In genomic region chr17:75262112-75262606, GRCh38 we compare ENCODE assay signal across 8 cellular contexts. TPM values are rescaled to one million over a fixed set of nuclear protein-coding genes. Genes with fewer than 3 reads are reported as not detected.
DNase-seq lines count a peak whose midpoint lies in the region; ATAC-seq and TF ChIP-seq lines count a peak whose summit lies in the region.

No MANE protein-coding gene starts in this region.

- H3K4me2 ChIP-seq in HCT116 (ENCODE audit: low read length): peak overlapping the region; percentile 97

- H3K27me3 ChIP-seq in BJ (ENCODE audit: control insufficient read depth, insufficient read depth, low read length) (no peaks in the 10 kb centered on the region), HCT116 (ENCODE audit: insufficient read depth, low read length) (no peaks in the 10 kb centered on the region)

- TF ChIP-seq CTCF in BJ (IDR thresholded peaks at IDR 0.05; ENCODE audit: insufficient read depth, low read depth, low read length) (no peak), HCT116 (IDR thresholded peaks at IDR 0.05 in 2 of 3, conservative IDR thresholded peaks at IDR 0.05 in 1 of 3; ENCODE audit: borderline replicate concordance in 1 of 3, insufficient read depth in 1 of 3, low read depth in 2 of 3, low read length in 2 of 3) (no peak)

- no peak for TF ChIP-seq POLR2A in HCT116 (IDR thresholded peaks at IDR 0.05; ENCODE audit: borderline replicate concordance, extremely low read depth, insufficient read depth, insufficient read length)

- H3K4me3 Mint-ChIP-seq in activated T-helper 2 cell treated with anti-CD3 and anti-CD28 coated beads, Interferon-gamma antibody, Interleukin-2, Interleukin-4, amounts not matched to agents 10 μg/mL and 5 μg/mL and 100 μg/mL, durations not matched to agents 14 hours and 24 hours and 36 hours (ENCODE audit: low read depth): peak overlapping the region; percentile 99
- H3K4me3 Mint-ChIP-seq in stimulated activated naive B cell treated with anti-CD40 and anti-IgM and Interleukin-4, amounts not matched to agents 10 μg/mL and 1 μg/mL and 100 μg/mL, for 72 hours: peak overlapping the region; percentile 89 to 99

- peaks cover 63% of the 10 kb centered on the region for H3K36me3 Mint-ChIP-seq in activated T-helper 2 cell treated with anti-CD3 and anti-CD28 coated beads, Interferon-gamma antibody, Interleukin-2, Interleukin-4, amounts not matched to agents 10 μg/mL and 5 μg/mL and 100 μg/mL, durations not matched to agents 14 hours and 24 hours and 36 hours (ENCODE audit: low read depth)
- peaks cover 30 to 42% of the 10 kb centered on the region in 2 donors for H3K36me3 Mint-ChIP-seq in stimulated activated naive B cell treated with anti-CD40 and anti-IgM and Interleukin-4, amounts not matched to agents 10 μg/mL and 1 μg/mL and 100 μg/mL, for 72 hours

- H3K27me3 Mint-ChIP-seq in activated T-helper 2 cell treated with anti-CD3 and anti-CD28 coated beads, Interferon-gamma antibody, Interleukin-2, Interleukin-4, amounts not matched to agents 10 μg/mL and 5 μg/mL and 100 μg/mL, durations not matched to agents 14 hours and 24 hours and 36 hours (ENCODE audit: low read depth): no peaks in the 10 kb centered on the region
- no peaks in the 10 kb centered on the region for H3K27me3 Mint-ChIP-seq in stimulated activated naive B cell treated with anti-CD40 and anti-IgM and Interleukin-4, amounts not matched to agents 10 μg/mL and 1 μg/mL and 100 μg/mL, for 72 hours

- POLR2A ChIA-PET in BJ (lab: Charles Lee): interaction anchor here (0.6 kb wide), 1 partner anchor 9 kb away, joined by 3 read pairs; the partner anchor contains the start of gene MIF4GD
- POLR2A ChIA-PET in HCT116 (lab: Charles Lee): interaction anchor here (0.6 to 3.1 kb wide), 8 partner anchors 8 to 148 kb away, joined by 3 to 29 read pairs (median 4); partner anchors contain the start of genes GRB2, MIF4GD, NUP85 and SLC25A19

- intact Hi-C loops in HCT116 (cut with micrococcal nuclease): loop anchor here (10.0 kb wide), 1 partner anchor 147 kb away; no protein-coding TSS in a partner anchor
- intact Hi-C loops in activated T-helper 2 cell treated with anti-CD3 and anti-CD28 coated beads, Interferon-gamma antibody, Interleukin-2, Interleukin-4, amounts not matched to agents 10 μg/mL and 5 μg/mL and 100 μg/mL, durations not matched to agents 14 hours and 24 hours and 36 hours (cut with micrococcal nuclease): loop anchor here (1.0 to 10.0 kb wide), 3 partner anchors 8 to 323 kb away; partner anchors contain the start of genes MYO15B and SUMO2

- ATAC-seq in HCT116: peak; percentile 28; the same call in 1 of the 2 replicates
- peak; percentile 26 to 28 for ATAC-seq in stimulated activated naive B cell treated with anti-CD40 and anti-IgM and Interleukin-4, amounts not matched to agents 10 μg/mL and 1 μg/mL and 100 μg/mL, for 72 hours (replicated peaks)
- no peak for ATAC-seq in HG03025 (IDR thresholded peaks at IDR 0.05; ENCODE audit: low FRiP score, unreplicated experiment)

- H3K27ac Mint-ChIP-seq in activated T-helper 2 cell treated with anti-CD3 and anti-CD28 coated beads, Interferon-gamma antibody, Interleukin-2, Interleukin-4, amounts not matched to agents 10 μg/mL and 5 μg/mL and 100 μg/mL, durations not matched to agents 14 hours and 24 hours and 36 hours: peak overlapping the region; percentile 100
- H3K27ac Mint-ChIP-seq in stimulated activated naive B cell treated with anti-CD40 and anti-IgM and Interleukin-4, amounts not matched to agents 10 μg/mL and 1 μg/mL and 100 μg/mL, for 72 hours: peak overlapping the region; percentile 100

- peaks cover 42% of the 10 kb centered on the region for H3K4me1 Mint-ChIP-seq in activated T-helper 2 cell treated with anti-CD3 and anti-CD28 coated beads, Interferon-gamma antibody, Interleukin-2, Interleukin-4, amounts not matched to agents 10 μg/mL and 5 μg/mL and 100 μg/mL, durations not matched to agents 14 hours and 24 hours and 36 hours (ENCODE audit: low read depth)
- H3K4me1 Mint-ChIP-seq in stimulated activated naive B cell treated with anti-CD40 and anti-IgM and Interleukin-4, amounts not matched to agents 10 μg/mL and 1 μg/mL and 100 μg/mL, for 72 hours: peaks cover 26 to 68% of the 10 kb centered on the region in 2 donors

- H3K9ac ChIP-seq in HCT116 (ENCODE audit: low read length): peak overlapping the region; percentile 92

- H3K4me1 ChIP-seq in HCT116 (ENCODE audit: control insufficient read depth in 1 of 2, insufficient read depth in 2 of 2, low read length in 2 of 2): peaks cover 17 to 26% of the 10 kb centered on the region in 2 experiments

- BruUV-seq in HCT116 (replicated peaks; lab: Mats Ljungman, UMichigan): TSS peak; percentile 61

- H3K9me3 ChIP-seq in HCT116 (ENCODE audit: control insufficient read depth in 1 of 2, insufficient read depth in 1 of 2, low read depth in 1 of 2, low read length in 2 of 2): no peaks in the 10 kb centered on the region
- no peaks in the 10 kb centered on the region for H3K9me3 ChIP-seq in iPS-18c (ENCODE audit: control insufficient read depth, insufficient read depth, low read length)

- H3K79me2 ChIP-seq in HCT116 (ENCODE audit: insufficient read depth, low read length): peaks cover 66% of the 10 kb centered on the region

- no peak overlapping the region for H2AFZ ChIP-seq in HCT116 (ENCODE audit: low read depth, low read length, poor library complexity, severe bottlenecking)

- no peak for DNase-seq in BJ (ENCODE audit: low read depth)
- DNase-seq in HCT116 (ENCODE audit: low read depth, low spot score): no peak
- DNase-seq in activated T-helper 2 cell treated with anti-CD3 and anti-CD28 coated beads, Interferon-gamma antibody, Interleukin-2, Interleukin-4, amounts not matched to agents 10 μg/mL and 5 μg/mL and 100 μg/mL, durations not matched to agents 14 hours and 24 hours and 36 hours (ENCODE audit: low spot score): no peak
- no peak for DNase-seq in stimulated activated naive B cell treated with anti-CD40 and anti-IgM and Interleukin-4, amounts not matched to agents 10 μg/mL and 1 μg/mL and 100 μg/mL, for 72 hours
- DNase-seq in HPDE6-E6E7 (ENCODE audit: extremely low spot score): no peak
- no peak for DNase-seq in activated CD8-positive, alpha-beta memory T cell treated with anti-CD3 and anti-CD28 coated beads, Interleukin-2, amount 50 U/mL, for 48 hours

- H3K27ac ChIP-seq in HCT116 (ENCODE audit: low read depth, low read length): peak overlapping the region; percentile 80

- no peaks in the 10 kb centered on the region for H3K9me2 ChIP-seq in HCT116 (ENCODE audit: insufficient read depth)

- RAD21 ChIA-PET in HCT116 (lab: Charles Lee; ENCODE audit: low non-redundant PET in 1 of 2, low total read pairs in 2 of 2, uncharacterized antibody in 2 of 2, unreplicated experiment in 2 of 2): interaction anchor here in 1 of 2 experiments (0.8 to 1.2 kb wide), 2 partner anchors 9 to 150 kb away, joined by 3 to 5 read pairs; partner anchors contain the start of gene MIF4GD

- H3K36me3 ChIP-seq in BJ (ENCODE audit: control insufficient read depth, insufficient read depth, low read length): peaks cover 9% of the 10 kb centered on the region
- H3K36me3 ChIP-seq in HCT116 (ENCODE audit: control insufficient read depth in 1 of 2, insufficient read depth in 2 of 2, low read length in 2 of 2): peaks cover 18 to 39% of the 10 kb centered on the region in 2 experiments; a peak in 3 of 4 replicates

- H3K4me3 ChIP-seq in BJ (ENCODE audit: low read depth, low read length) (peak overlapping the region; percentile 84), HCT116 (replicated peaks in 1 of 2; ENCODE audit: low read depth in 1 of 2, low read length in 2 of 2) (peak overlapping the region; percentile 83 to 97), iPS-18c (ENCODE audit: insufficient read depth, low read depth, low read length) (peak overlapping the region; percentile 98)

- no peaks in the 10 kb centered on the region for H4K20me1 ChIP-seq in HCT116 (ENCODE audit: insufficient read depth)

- no peak for TF ChIP-seq RAD21 in HCT116 (IDR thresholded peaks at IDR 0.05; ENCODE audit: low read depth)

- H3K9me3 Mint-ChIP-seq in activated T-helper 2 cell treated with anti-CD3 and anti-CD28 coated beads, Interferon-gamma antibody, Interleukin-2, Interleukin-4, amounts not matched to agents 10 μg/mL and 5 μg/mL and 100 μg/mL, durations not matched to agents 14 hours and 24 hours and 36 hours: no peaks in the 10 kb centered on the region
- H3K9me3 Mint-ChIP-seq in stimulated activated naive B cell treated with anti-CD40 and anti-IgM and Interleukin-4, amounts not matched to agents 10 μg/mL and 1 μg/mL and 100 μg/mL, for 72 hours: no peaks in the 10 kb centered on the region

- CTCF ChIA-PET in BJ (lab: Yijun Ruan, JAX): interaction anchor here (0.6 to 2.9 kb wide), 8 partner anchors 9 to 455 kb away, joined by 3 to 36 read pairs (median 4); partner anchors contain the start of genes MIF4GD and SLC25A19
- CTCF ChIA-PET in HCT116 (lab: Charles Lee): interaction anchor here (1.0 to 5.8 kb wide), 8 partner anchors 8 to 254 kb away, joined by 3 to 42 read pairs (median 4); partner anchors contain the start of genes GRB2, MIF4GD, SLC25A19 and TSEN54

RNA-seq across cellular contexts. Expression of gene MRPS7, which starts 0.5 kb away (rescaled TPM):
- 66.3 and 69.1 TPM in 2 replicates for polyA plus RNA-seq in BJ (2011; rRNA removed)
- 19.5 and 35.0 TPM in 2 replicates for polyA minus RNA-seq in BJ (2011; rRNA and poly(A)+ RNA removed)
- 104 TPM for total RNA-seq in HCT116 (2021; ENCODE audit: unreplicated experiment)
- polyA plus RNA-seq in HCT116 (2012): 65.0 and 86.9 TPM in 2 replicates
- 99.4 and 101 TPM in 2 replicates for total RNA-seq in activated T-helper 2 cell treated with anti-CD3 and anti-CD28 coated beads, Interferon-gamma antibody, Interleukin-2, Interleukin-4, amounts not matched to agents 10 μg/mL and 5 μg/mL and 100 μg/mL, durations not matched to agents 14 hours and 24 hours and 36 hours

RNA-seq across cellular contexts. Expression of gene GGA3, which starts 0.8 kb away (rescaled TPM):
- polyA plus RNA-seq in BJ (2011; rRNA removed): 18.7 and 27.6 TPM in 2 replicates
- polyA minus RNA-seq in BJ (2011; rRNA and poly(A)+ RNA removed): 21.3 and 23.9 TPM in 2 replicates
- total RNA-seq in HCT116 (2021; ENCODE audit: unreplicated experiment): 58.3 TPM
- polyA plus RNA-seq in HCT116 (2012): 44.4 and 49.7 TPM in 2 replicates
- total RNA-seq in activated T-helper 2 cell treated with anti-CD3 and anti-CD28 coated beads, Interferon-gamma antibody, Interleukin-2, Interleukin-4, amounts not matched to agents 10 μg/mL and 5 μg/mL and 100 μg/mL, durations not matched to agents 14 hours and 24 hours and 36 hours: 71.7 and 77.2 TPM in 2 replicates

RNA-seq across cellular contexts. Expression of gene MIF4GD, which starts 8.9 kb away (rescaled TPM):
- 20.2 and 29.0 TPM in 2 replicates for polyA plus RNA-seq in BJ (2011; rRNA removed)
- polyA minus RNA-seq in BJ (2011; rRNA and poly(A)+ RNA removed): 6.8 and 14.6 TPM in 2 replicates
- total RNA-seq in HCT116 (2021; ENCODE audit: unreplicated experiment): 35.2 TPM
- 50.2 and 52.7 TPM in 2 replicates for polyA plus RNA-seq in HCT116 (2012)
- total RNA-seq in activated T-helper 2 cell treated with anti-CD3 and anti-CD28 coated beads, Interferon-gamma antibody, Interleukin-2, Interleukin-4, amounts not matched to agents 10 μg/mL and 5 μg/mL and 100 μg/mL, durations not matched to agents 14 hours and 24 hours and 36 hours: 50.5 and 51.5 TPM in 2 replicates

RNA-seq across cellular contexts. Expression of gene SLC25A19, which starts 27.1 kb away (rescaled TPM):
- polyA plus RNA-seq in BJ (2011; rRNA removed): 8.3 and 12.0 TPM in 2 replicates
- 5.6 and 7.1 TPM in 2 replicates for polyA minus RNA-seq in BJ (2011; rRNA and poly(A)+ RNA removed)
- 38.7 TPM for total RNA-seq in HCT116 (2021; ENCODE audit: unreplicated experiment)
- polyA plus RNA-seq in HCT116 (2012): 31.1 and 33.4 TPM in 2 replicates
- 97.4 and 101 TPM in 2 replicates for total RNA-seq in activated T-helper 2 cell treated with anti-CD3 and anti-CD28 coated beads, Interferon-gamma antibody, Interleukin-2, Interleukin-4, amounts not matched to agents 10 μg/mL and 5 μg/mL and 100 μg/mL, durations not matched to agents 14 hours and 24 hours and 36 hours

RNA-seq across cellular contexts. Expression of gene NUP85, which starts 56.7 kb away (rescaled TPM):
- 45.4 and 74.1 TPM in 2 replicates for polyA plus RNA-seq in BJ (2011; rRNA removed)
- 30.2 and 48.9 TPM in 2 replicates for polyA minus RNA-seq in BJ (2011; rRNA and poly(A)+ RNA removed)
- total RNA-seq in HCT116 (2021; ENCODE audit: unreplicated experiment): 164 TPM
- 97.9 and 108 TPM in 2 replicates for polyA plus RNA-seq in HCT116 (2012)
- total RNA-seq in activated T-helper 2 cell treated with anti-CD3 and anti-CD28 coated beads, Interferon-gamma antibody, Interleukin-2, Interleukin-4, amounts not matched to agents 10 μg/mL and 5 μg/mL and 100 μg/mL, durations not matched to agents 14 hours and 24 hours and 36 hours: 115 and 122 TPM in 2 replicates
